ENCODE assay signal across 10 cellular contexts in the genomic region with DNA sequence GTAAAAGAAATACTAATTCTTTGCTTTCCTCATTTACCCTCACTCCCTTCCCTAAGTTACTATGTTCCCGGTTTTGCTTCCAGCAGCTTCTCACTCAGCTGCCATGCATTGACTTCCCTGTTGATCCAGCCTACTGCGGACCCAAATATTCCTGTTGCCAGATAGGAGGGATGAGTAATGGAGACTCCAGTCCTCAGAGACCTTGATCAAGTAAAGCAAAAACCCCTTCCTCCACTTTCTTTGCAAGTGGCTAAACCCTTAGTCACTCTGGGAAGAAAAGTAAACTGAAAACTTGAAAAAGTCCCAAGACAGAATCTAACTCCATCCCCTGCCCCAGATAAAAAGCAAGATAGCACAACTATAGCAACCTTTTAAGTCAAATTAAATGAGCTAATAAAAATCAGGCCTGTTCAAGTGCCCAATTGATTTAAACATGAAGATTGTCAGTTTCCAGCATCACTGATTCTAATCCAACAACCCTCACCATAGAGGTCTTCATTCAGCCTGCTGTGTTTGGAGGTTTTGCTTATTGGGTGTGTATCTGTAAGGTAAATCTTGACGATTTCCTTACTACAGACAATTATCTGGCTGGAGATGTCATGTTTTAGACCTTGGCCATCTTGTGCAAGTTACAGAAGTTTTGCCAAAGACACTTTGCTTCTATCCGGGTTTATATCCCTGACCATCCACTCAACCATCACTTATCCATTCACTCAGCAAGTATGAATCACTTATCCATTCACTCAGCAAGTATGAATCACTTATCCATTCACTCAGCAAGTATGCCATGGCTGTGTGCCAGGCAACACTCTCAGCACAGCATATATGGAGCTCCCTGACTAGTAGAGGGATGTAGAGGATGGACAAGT. TPM values are rescaled to one million over a fixed set of nuclear protein-coding genes. Genes with fewer than 3 reads are reported as not detected.
DNase-seq lines count a peak whose midpoint lies in the region; ATAC-seq, FAIRE-seq and TF ChIP-seq lines count a peak whose summit lies in the region.
"Had no signal": no experiment of that assay in that cellular context is flagged by ENCODE, and none has a peak within 500 bp of the region (broad histone marks: within the 10 kb centered on the region; RNA-seq: fewer than 3 reads in every experiment).

No MANE protein-coding gene starts in this region.

- peak; percentile 93 for FAIRE-seq in islet of Langerhans (lab: Jason Lieb, UNC)

- peak overlapping the region; percentile 55 for H3K4me2 ChIP-seq in HCT116 (ENCODE audit: low read length)

- no peak for TF ChIP-seq RAD21 in HCT116 (IDR thresholded peaks at IDR 0.05; ENCODE audit: low read depth)

- H3K36me3 ChIP-seq in HCT116 (ENCODE audit: control insufficient read depth in 1 of 2, insufficient read depth in 2 of 2, low read length in 2 of 2): no peaks in the 10 kb centered on the region
- no peaks in the 10 kb centered on the region for H3K36me3 ChIP-seq in adrenal gland (replicated peaks in 1 of 2)

- TF ChIP-seq CTCF in HCT116 (IDR thresholded peaks at IDR 0.05 in 2 of 3, conservative IDR thresholded peaks at IDR 0.05 in 1 of 3; ENCODE audit: borderline replicate concordance in 1 of 3, insufficient read depth in 1 of 3, low read depth in 2 of 3, low read length in 2 of 3) (no peak), adrenal gland (IDR thresholded peaks at IDR 0.05) (no peak)

- H2AFZ ChIP-seq in HCT116 (ENCODE audit: low read depth, low read length, poor library complexity, severe bottlenecking): peak overlapping the region; percentile 60

- H3K27ac ChIP-seq in HCT116 (ENCODE audit: low read depth, low read length): peak overlapping the region; percentile 51; the same call in 1 of the 2 replicates
- no peak overlapping the region for H3K27ac ChIP-seq in adrenal gland

- no peaks in the 10 kb centered on the region for H3K4me1 Mint-ChIP-seq in stimulated activated memory B cell treated with anti-CD40 and anti-IgM and Interleukin-4, amounts not matched to agents 10 μg/mL and 1 μg/mL and 100 μg/mL, for 72 hours

- peak; percentile 95 for ATAC-seq in HCT116
- no peak for ATAC-seq in GM19328 (IDR thresholded peaks at IDR 0.05; ENCODE audit: unreplicated experiment)
- ATAC-seq in GM21825 (IDR thresholded peaks at IDR 0.05; ENCODE audit: unreplicated experiment): no peak
- no peak for ATAC-seq in GM21390 (IDR thresholded peaks at IDR 0.05; ENCODE audit: unreplicated experiment)
- no peak for ATAC-seq in stimulated activated memory B cell treated with anti-CD40 and anti-IgM and Interleukin-4, amounts not matched to agents 10 μg/mL and 1 μg/mL and 100 μg/mL, for 72 hours

- H3K27ac Mint-ChIP-seq in stimulated activated memory B cell treated with anti-CD40 and anti-IgM and Interleukin-4, amounts not matched to agents 10 μg/mL and 1 μg/mL and 100 μg/mL, for 72 hours: no peak overlapping the region

- H3K9me3 Mint-ChIP-seq in stimulated activated memory B cell treated with anti-CD40 and anti-IgM and Interleukin-4, amounts not matched to agents 10 μg/mL and 1 μg/mL and 100 μg/mL, for 72 hours: no peaks in the 10 kb centered on the region

- BruUV-seq in HCT116 (replicated peaks; lab: Mats Ljungman, UMichigan): no TSS peak

- H3K36me3 Mint-ChIP-seq in stimulated activated memory B cell treated with anti-CD40 and anti-IgM and Interleukin-4, amounts not matched to agents 10 μg/mL and 1 μg/mL and 100 μg/mL, for 72 hours: no peaks in the 10 kb centered on the region

- peaks cover 12 to 37% of the 10 kb centered on the region in 2 experiments for H3K4me1 ChIP-seq in HCT116 (ENCODE audit: control insufficient read depth in 1 of 2, insufficient read depth in 2 of 2, low read length in 2 of 2)
- peaks cover 0 to 4% of the 10 kb centered on the region in 2 donors for H3K4me1 ChIP-seq in adrenal gland (replicated peaks in 1 of 2)

- POLR2A ChIA-PET in HCT116 (lab: Charles Lee): interaction anchor here (0.7 to 2.1 kb wide), 2 partner anchors 14 to 28 kb away, joined by 3 to 10 read pairs; no protein-coding TSS in a partner anchor

- no peak for TF ChIP-seq POLR2A in HCT116 (IDR thresholded peaks at IDR 0.05; ENCODE audit: borderline replicate concordance, extremely low read depth, insufficient read depth, insufficient read length)
- TF ChIP-seq POLR2A in adrenal gland (IDR thresholded peaks at IDR 0.05): no peak

- peaks cover 11% of the 10 kb centered on the region for H3K27me3 Mint-ChIP-seq in stimulated activated memory B cell treated with anti-CD40 and anti-IgM and Interleukin-4, amounts not matched to agents 10 μg/mL and 1 μg/mL and 100 μg/mL, for 72 hours

- H3K9me2 ChIP-seq in HCT116 (ENCODE audit: insufficient read depth): no peaks in the 10 kb centered on the region

- WGBS in adrenal gland, 4 donors: 51 to 57% (median 53%) methylated on average over 4 of the region's 4 CpGs

- intact Hi-C loops in HCT116 (cut with micrococcal nuclease) (no loop called here), adrenal gland (cut with DNase I) (no loop called here)

- H3K79me2 ChIP-seq in HCT116 (ENCODE audit: insufficient read depth, low read length): no peaks in the 10 kb centered on the region

- no peaks in the 10 kb centered on the region for H4K20me1 ChIP-seq in HCT116 (ENCODE audit: insufficient read depth)

- peak overlapping the region in 1 of 2 experiments; percentile 3; a peak in 1 of 4 replicates for H3K4me3 ChIP-seq in HCT116 (replicated peaks in 1 of 2; ENCODE audit: low read depth in 1 of 2, low read length in 2 of 2)
- no peak overlapping the region for H3K4me3 ChIP-seq in adrenal gland

- no peak overlapping the region for H3K4me3 Mint-ChIP-seq in stimulated activated memory B cell treated with anti-CD40 and anti-IgM and Interleukin-4, amounts not matched to agents 10 μg/mL and 1 μg/mL and 100 μg/mL, for 72 hours

- H3K27me3 ChIP-seq in HCT116 (ENCODE audit: insufficient read depth, low read length): no peaks in the 10 kb centered on the region
- no peaks in the 10 kb centered on the region for H3K27me3 ChIP-seq in adrenal gland

- H3K9ac ChIP-seq in HCT116 (ENCODE audit: low read length): peak overlapping the region; percentile 2; the same call in 1 of the 2 replicates

- RAD21 ChIA-PET in HCT116 (lab: Charles Lee; ENCODE audit: low non-redundant PET in 1 of 2, low total read pairs in 2 of 2, uncharacterized antibody in 2 of 2, unreplicated experiment in 2 of 2): interaction anchor here in 1 of 2 experiments (0.6 kb wide), 1 partner anchor 23 kb away, joined by 3 read pairs; no protein-coding TSS in a partner anchor

- CTCF ChIA-PET in HCT116 (lab: Charles Lee): interaction anchor here (1.1 to 3.3 kb wide), 3 partner anchors 35 to 115 kb away, joined by 3 to 10 read pairs (median 5); no protein-coding TSS in a partner anchor

- DNase-seq in A172 (ENCODE audit: low spot score) (peak; percentile 93), HCT116 (ENCODE audit: low read depth, low spot score) (peak; percentile 89), adrenal gland (peak; percentile 63 to 90 (median 87))

- H3K9me3 ChIP-seq in HCT116 (ENCODE audit: control insufficient read depth in 1 of 2, insufficient read depth in 1 of 2, low read depth in 1 of 2, low read length in 2 of 2) (no peaks in the 10 kb centered on the region), adrenal gland (replicated peaks in 1 of 3) (no peaks in the 10 kb centered on the region)

TF ChIP-seq in HCT116, 20 proteins besides CTCF, POLR2A, EP300 and RAD21 (continues in another document):
- no peak for TF ChIP-seq REST (IDR thresholded peaks at IDR 0.05; ENCODE audit: low read depth)
- peak; percentile 98 for TF ChIP-seq FOSL1 (IDR thresholded peaks at IDR 0.05; ENCODE audit: low read depth)
- TF ChIP-seq SRF (IDR thresholded peaks at IDR 0.05; ENCODE audit: low read depth): peak; percentile 91
- TF ChIP-seq SP1 (IDR thresholded peaks at IDR 0.05; ENCODE audit: low read depth): peak; percentile 92
- peak; percentile 77 for TF ChIP-seq POLR2AphosphoS5 (IDR thresholded peaks at IDR 0.05; ENCODE audit: low read depth, low read length)
- TF ChIP-seq EZH2 (IDR thresholded peaks at IDR 0.05): no peak
- TF ChIP-seq CBX3 (IDR thresholded peaks at IDR 0.05; ENCODE audit: low read depth): peak; percentile 93
- peak; percentile 1; the same call in 1 of the 2 replicates for TF ChIP-seq CEBPB (IDR thresholded peaks at IDR 0.05; ENCODE audit: low read depth)
- TF ChIP-seq, protein P1, sequence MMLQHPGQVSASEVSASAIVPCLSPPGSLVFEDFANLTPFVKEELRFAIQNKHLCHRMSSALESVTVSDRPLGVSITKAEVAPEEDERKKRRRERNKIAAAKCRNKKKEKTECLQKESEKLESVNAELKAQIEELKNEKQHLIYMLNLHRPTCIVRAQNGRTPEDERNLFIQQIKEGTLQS (IDR thresholded peaks at IDR 0.05): no peak
- peak; percentile 99 for TF ChIP-seq JUND (IDR thresholded peaks at IDR 0.05)

RNA-seq across cellular contexts. Expression of gene FGFBP1, which starts 17.6 kb away (rescaled TPM):
- total RNA-seq in A172 (2014; rRNA removed; shearing (Covaris generic)): 0.31 TPM in 1 of 2 replicates, not detected in the other
- total RNA-seq in HCT116 (2021; ENCODE audit: unreplicated experiment) (8.7 TPM), adrenal gland (not detected)
- 5.9 and 7.1 TPM in 2 replicates for polyA plus RNA-seq in HCT116 (2012)
- polyA plus RNA-seq in adrenal gland: under 1 TPM in 1 of 3 donors, not detected in 2; 0.40 TPM
- total RNA-seq: G401; T-helper 2 cell treated with Interferon-gamma antibody and Interleukin-4, amounts not matched to agents 100 ng/mL and 5 ng/mL, for 36 hours had no signal

RNA-seq across cellular contexts. Expression of gene FGFBP2, which starts 42.0 kb away (rescaled TPM):
- total RNA-seq in A172 (2014; rRNA removed; shearing (Covaris generic)): not detected in 2 replicates
- not detected for total RNA-seq in HCT116 (2021; ENCODE audit: unreplicated experiment)
- not detected in 2 replicates for polyA plus RNA-seq in HCT116 (2012)
- 1 to 10 TPM in 3 of 8 donors, under 1 TPM in 4, not detected in 1; 0.29 to 2.9 (median 0.83) TPM for total RNA-seq in adrenal gland
- 1 to 10 TPM in 2 of 3 donors, under 1 TPM in 1; 0.26 to 1.3 (median 1.0) TPM for polyA plus RNA-seq in adrenal gland
- total RNA-seq: G401 had no signal
